17 cellular contexts compared by ENCODE assay signal in the genomic region with DNA sequence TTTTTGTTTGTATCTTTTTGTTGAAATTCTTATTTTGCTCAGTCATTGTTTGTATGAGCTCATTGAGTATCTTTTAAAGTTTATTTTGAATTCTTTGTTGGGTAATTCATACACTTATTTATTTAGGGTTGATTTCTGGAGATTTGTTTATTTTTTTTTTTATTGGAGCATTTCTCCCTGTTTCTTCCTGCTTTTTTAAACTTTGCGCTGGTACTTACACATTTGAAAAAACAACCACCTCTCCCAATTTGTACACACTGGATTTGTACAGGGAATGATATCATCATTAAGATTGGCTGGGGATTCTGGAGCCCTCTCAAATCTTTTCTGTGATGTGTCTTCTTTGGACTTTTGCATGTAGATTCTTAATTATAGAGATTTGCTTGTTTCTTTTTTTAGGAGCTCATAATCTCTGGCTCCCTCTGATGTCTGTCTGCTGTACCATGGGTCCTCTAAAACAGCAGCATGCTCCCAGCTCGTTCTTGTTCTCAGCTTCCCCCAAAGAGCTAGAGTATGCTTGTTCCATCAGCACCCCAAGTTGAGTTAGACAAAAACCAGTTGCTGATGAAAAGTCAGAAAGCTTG.
DNase-seq lines count a peak whose midpoint lies in the region; ATAC-seq and TF ChIP-seq lines count a peak whose summit lies in the region.
"Had no signal": no experiment of that assay in that cellular context is flagged by ENCODE, and none has a peak within 500 bp of the region (broad histone marks: within the 10 kb centered on the region; RNA-seq: fewer than 3 reads in every experiment).

No MANE protein-coding gene starts in this region.

- H3K4me1 Mint-ChIP-seq in HFFc6 (ENCODE audit: low read depth) = peaks cover 46% of the 10 kb centered on the region

- peak; percentile 59 for TF ChIP-seq CTCF in HFFc6 (IDR thresholded peaks at IDR 0.05)
- peak; percentile 49 for TF ChIP-seq CTCF in brain microvascular endothelial cell (IDR thresholded peaks at IDR 0.05; ENCODE audit: low read depth, low read length, missing control alignments)
- no peak for TF ChIP-seq CTCF in mucosa of descending colon (IDR thresholded peaks at IDR 0.05)

- no peaks in the 10 kb centered on the region for H3K27me3 Mint-ChIP-seq in HFFc6 (ENCODE audit: insufficient read depth)

- in situ Hi-C loops in brain microvascular endothelial cell (cut with HindIII; ENCODE audit: low pct_ligation_motif_present, low sequenced_read_pairs) = loop anchor here (25.0 kb wide), 1 partner anchor 544 kb away; a partner anchor contains a TSS

- peaks cover 7% of the 10 kb centered on the region for H3K9me3 Mint-ChIP-seq in HFFc6
- H3K9me3 Mint-ChIP-seq in activated naive CD4-positive, alpha-beta T cell treated with anti-CD3 and anti-CD28 coated beads, Interleukin-2, amount 50 U/mL, for 72 hours = peaks cover 6 to 17% of the 10 kb centered on the region in 2 donors

- H3K4me1 ChIP-seq in muscle layer of colon (ENCODE audit: insufficient read depth, low read length) (peaks cover 25% of the 10 kb centered on the region), mucosa of descending colon (ENCODE audit: low read depth) (no peaks in the 10 kb centered on the region)

- H3K27ac ChIP-seq in brain microvascular endothelial cell (no peak overlapping the region), muscle layer of colon (ENCODE audit: low read depth, low read length) (peak overlapping the region; percentile 3)
- H3K27ac ChIP-seq: 22Rv1 had no signal

- peak; percentile 7 for DNase-seq in DMS 273 (lab: John Stamatoyannopoulos, UW; ENCODE audit: unreplicated experiment)
- DNase-seq in DMS 273 treated with DMSO at 0.1 percent for 48 hours (lab: John Stamatoyannopoulos, UW) = no peak
- peak; percentile 28 for DNase-seq in HFFc6
- no peak for DNase-seq in brain microvascular endothelial cell
- no peak for DNase-seq in NCI-H1436 treated with DMSO at 0.1 percent for 48 hours (lab: John Stamatoyannopoulos, UW)
- no peak for DNase-seq in mucosa of descending colon
- no peak for DNase-seq in activated naive CD4-positive, alpha-beta T cell treated with anti-CD3 and anti-CD28 coated beads, Interleukin-2, amount 50 U/mL, for 72 hours (ENCODE audit: low spot score in 2 of 2)
- DNase-seq: activated CD4-positive, alpha-beta T cell treated with anti-CD3 and anti-CD28 coated beads, Interleukin-2, amount 50 U/mL, for 1 hour; caudate nucleus; esophagus squamous epithelium; islet precursor cell; T-helper 1 cell; transverse colon had no signal

- H3K27me3 ChIP-seq in brain microvascular endothelial cell (replicated peaks) (no peaks in the 10 kb centered on the region), muscle layer of colon (ENCODE audit: control insufficient read depth in 1 of 2, insufficient read depth in 2 of 2, low read length in 2 of 2) (no peaks in the 10 kb centered on the region)
- H3K27me3 ChIP-seq: esophagus squamous epithelium, transverse colon had no signal

- H3K4me3 ChIP-seq in brain microvascular endothelial cell (ENCODE audit: low read depth, low read length) (no peak overlapping the region), muscle layer of colon (ENCODE audit: low read depth in 1 of 2, low read length in 2 of 2) (no peak overlapping the region), mucosa of descending colon (no peak overlapping the region)
- H3K4me3 ChIP-seq: esophagus squamous epithelium, transverse colon had no signal

- H3K36me3 ChIP-seq in brain microvascular endothelial cell (replicated peaks) = no peaks in the 10 kb centered on the region
- no peaks in the 10 kb centered on the region for H3K36me3 ChIP-seq in muscle layer of colon (ENCODE audit: insufficient read depth, low read length)
- H3K36me3 ChIP-seq in mucosa of descending colon (ENCODE audit: low read depth) = no peaks in the 10 kb centered on the region
- H3K36me3 ChIP-seq: esophagus squamous epithelium, transverse colon had no signal

- peak overlapping the region; percentile 82 for H3K27ac Mint-ChIP-seq in HFFc6
- H3K27ac Mint-ChIP-seq in activated naive CD4-positive, alpha-beta T cell treated with anti-CD3 and anti-CD28 coated beads, Interleukin-2, amount 50 U/mL, for 72 hours = no peak overlapping the region
- H3K27ac Mint-ChIP-seq: activated T-helper 2 cell treated with anti-CD3 and anti-CD28 coated beads, Interferon-gamma antibody, Interleukin-2, Interleukin-4, amounts not matched to agents 10 μg/mL and 5 μg/mL and 100 μg/mL, durations not matched to agents 14 hours and 24 hours and 36 hours; nephron had no signal

- H3K36me3 Mint-ChIP-seq in HFFc6 (ENCODE audit: low read depth) = peaks cover 11% of the 10 kb centered on the region
- H3K36me3 Mint-ChIP-seq in activated naive CD4-positive, alpha-beta T cell treated with anti-CD3 and anti-CD28 coated beads, Interleukin-2, amount 50 U/mL, for 72 hours = peaks cover 0 to 12% of the 10 kb centered on the region in 2 donors

- H3K9me3 ChIP-seq in muscle layer of colon (ENCODE audit: low read length) = no peaks in the 10 kb centered on the region
- H3K9me3 ChIP-seq in mucosa of descending colon = no peaks in the 10 kb centered on the region

- no peak for ATAC-seq in mucosa of descending colon
- no peak for ATAC-seq in activated naive CD4-positive, alpha-beta T cell treated with anti-CD3 and anti-CD28 coated beads, Interleukin-2, amount 50 U/mL, for 72 hours

- H3K9ac ChIP-seq in muscle layer of colon (ENCODE audit: low read length) = no peak overlapping the region

- intact Hi-C loops in mucosa of descending colon (cut with DNase I, micrococcal nuclease) = loop anchor here (10.0 kb wide), 2 partner anchors 166 to 556 kb away; a partner anchor contains a TSS

- H3K4me3 Mint-ChIP-seq in HFFc6 = no peak overlapping the region
- H3K4me3 Mint-ChIP-seq: nephron had no signal

Comparison
In these comparisons a context has a peak if more than half of its experiments do, and no peak if none do; other contexts are left out.
1. DNase-seq: peak in DMS 273 (single experiment) and HFFc6 (single experiment); none in DMS 273 treated with DMSO at 0.1 percent for 48 hours (single experiment), brain microvascular endothelial cell (single experiment), NCI-H1436 treated with DMSO at 0.1 percent for 48 hours (single experiment), mucosa of descending colon (0 of 3) and activated naive CD4-positive, alpha-beta T cell treated with anti-CD3 and anti-CD28 coated beads, Interleukin-2, amount 50 U/mL, for 72 hours (0 of 2).